30 cellular contexts compared by ENCODE assay signal in genomic region chr12:39795481-39795880, GRCh38.
"Had no signal": no experiment of that assay in that cellular context is flagged by ENCODE, and none has a peak within 500 bp of the region (broad histone marks: within the 10 kb centered on the region; RNA-seq: fewer than 3 reads in every experiment).

No MANE protein-coding gene starts in this region.

- H3K9me3 Mint-ChIP-seq: activated CD4-positive, alpha-beta memory T cell treated with anti-CD3 and anti-CD28 coated beads, Interleukin-2, amount 10 ng/mL, durations not matched to agents 7 days and 5 days; activated CD4-positive, alpha-beta T cell treated with anti-CD3 and anti-CD28 coated beads, Interleukin-2, amount 10 ng/mL, durations not matched to agents 7 days and 5 days; activated T-cell treated with anti-CD3 and anti-CD28 coated beads, Interleukin-2, amount 50 U/mL, for 24 hours; activated T-cell treated with anti-CD3 and anti-CD28 coated beads, Interleukin-2, amount 50 U/mL, for 72 hours; activated T-helper 17 cell treated with anti-CD3 and anti-CD28 coated beads, Interleukin-2, amount 50 U/mL, for 72 hours; WTC11 had no signal

- H3K4me3 ChIP-seq: body of pancreas, colonic mucosa, esophagus squamous epithelium, gastroesophageal sphincter, heart right ventricle had no signal

- ATAC-seq: activated T-cell treated with anti-CD3 and anti-CD28 coated beads, Interleukin-2, amount 50 U/mL, for 72 hours; activated T-helper 17 cell treated with anti-CD3 and anti-CD28 coated beads, Interleukin-2, amount 50 U/mL, for 72 hours; body of pancreas; gastroesophageal sphincter; heart right ventricle; WTC11 had no signal

- H3K4me1 Mint-ChIP-seq: activated CD4-positive, alpha-beta memory T cell treated with anti-CD3 and anti-CD28 coated beads, Interleukin-2, amount 10 ng/mL, durations not matched to agents 7 days and 5 days; activated CD4-positive, alpha-beta T cell treated with anti-CD3 and anti-CD28 coated beads, Interleukin-2, amount 10 ng/mL, durations not matched to agents 7 days and 5 days; activated T-helper 17 cell treated with anti-CD3 and anti-CD28 coated beads, Interleukin-2, amount 50 U/mL, for 72 hours; WTC11 had no signal

- H3K4me3 Mint-ChIP-seq: activated CD4-positive, alpha-beta memory T cell treated with anti-CD3 and anti-CD28 coated beads, Interleukin-2, amount 10 ng/mL, durations not matched to agents 7 days and 5 days; activated CD4-positive, alpha-beta T cell treated with anti-CD3 and anti-CD28 coated beads, Interleukin-2, amount 10 ng/mL, durations not matched to agents 7 days and 5 days; activated naive CD8-positive, alpha-beta T cell; activated T-cell treated with anti-CD3 and anti-CD28 coated beads, Interleukin-2, amount 50 U/mL, for 24 hours; activated T-cell treated with anti-CD3 and anti-CD28 coated beads, Interleukin-2, amount 50 U/mL, for 72 hours; activated T-helper 17 cell treated with anti-CD3 and anti-CD28 coated beads, Interleukin-2, amount 50 U/mL, for 72 hours; WTC11 had no signal

- DNase-seq: activated CD4-positive, alpha-beta memory T cell treated with anti-CD3 and anti-CD28 coated beads, Interleukin-2, amount 10 ng/mL, durations not matched to agents 7 days and 5 days; activated CD4-positive, alpha-beta T cell treated with anti-CD3 and anti-CD28 coated beads for 1 hour; activated CD4-positive, alpha-beta T cell treated with anti-CD3 and anti-CD28 coated beads for 4 hours; activated CD4-positive, alpha-beta T cell treated with anti-CD3 and anti-CD28 coated beads, Interleukin-2, amount 10 ng/mL, durations not matched to agents 7 days and 5 days; activated CD4-positive, alpha-beta T cell treated with anti-CD3 and anti-CD28 coated beads, Interleukin-2, amount 50 U/mL, for 4 hours; activated CD8-positive, alpha-beta memory T cell treated with anti-CD3 and anti-CD28 coated beads, Interleukin-2, amount 50 U/mL, for 48 hours; activated effector memory CD4-positive, alpha-beta T cell treated with Interleukin-2 at 50 U/mL for 16 hours; activated gamma-delta T cell treated with Interleukin-2 at 50 U/mL for 16 hours; activated naive CD4-positive, alpha-beta T cell treated with anti-CD3 and anti-CD28 coated beads, Interleukin-2, amount 50 U/mL, for 16 hours; activated naive CD4-positive, alpha-beta T cell treated with Interleukin-2 at 50 U/mL for 16 hours; activated T-cell treated with anti-CD3 and anti-CD28 coated beads for 4 hours; activated T-cell treated with anti-CD3 and anti-CD28 coated beads, Interleukin-2, amount 50 U/mL, for 24 hours; activated T-cell treated with anti-CD3 and anti-CD28 coated beads, Interleukin-2, amount 50 U/mL, for 72 hours; amniotic stem cell; aorta; body of pancreas; caudate nucleus; colonic mucosa; effector CD8-positive, alpha-beta T cell; esophagus squamous epithelium; foreskin melanocyte; heart right ventricle; T-helper 2 cell had no signal

- FAIRE-seq: endometrium, endothelial cell of umbilical vein had no signal

- H3K27ac Mint-ChIP-seq: activated CD4-positive, alpha-beta memory T cell treated with anti-CD3 and anti-CD28 coated beads, Interleukin-2, amount 10 ng/mL, durations not matched to agents 7 days and 5 days; activated CD4-positive, alpha-beta T cell treated with anti-CD3 and anti-CD28 coated beads, Interleukin-2, amount 10 ng/mL, durations not matched to agents 7 days and 5 days; activated naive CD8-positive, alpha-beta T cell; activated T-cell treated with anti-CD3 and anti-CD28 coated beads, Interleukin-2, amount 50 U/mL, for 24 hours; activated T-cell treated with anti-CD3 and anti-CD28 coated beads, Interleukin-2, amount 50 U/mL, for 72 hours; activated T-helper 17 cell treated with anti-CD3 and anti-CD28 coated beads, Interleukin-2, amount 50 U/mL, for 72 hours; WTC11 had no signal

- H3K27ac ChIP-seq: body of pancreas, colonic mucosa, epithelial cell of prostate, esophagus squamous epithelium, gastroesophageal sphincter, heart right ventricle had no signal

- H3K27me3 Mint-ChIP-seq: activated CD4-positive, alpha-beta memory T cell treated with anti-CD3 and anti-CD28 coated beads, Interleukin-2, amount 10 ng/mL, durations not matched to agents 7 days and 5 days; activated CD4-positive, alpha-beta T cell treated with anti-CD3 and anti-CD28 coated beads, Interleukin-2, amount 10 ng/mL, durations not matched to agents 7 days and 5 days; activated naive CD8-positive, alpha-beta T cell; activated T-cell treated with anti-CD3 and anti-CD28 coated beads, Interleukin-2, amount 50 U/mL, for 24 hours; activated T-helper 17 cell treated with anti-CD3 and anti-CD28 coated beads, Interleukin-2, amount 50 U/mL, for 72 hours had no signal
